8 cellular contexts compared by ENCODE assay signal in the genomic region with DNA sequence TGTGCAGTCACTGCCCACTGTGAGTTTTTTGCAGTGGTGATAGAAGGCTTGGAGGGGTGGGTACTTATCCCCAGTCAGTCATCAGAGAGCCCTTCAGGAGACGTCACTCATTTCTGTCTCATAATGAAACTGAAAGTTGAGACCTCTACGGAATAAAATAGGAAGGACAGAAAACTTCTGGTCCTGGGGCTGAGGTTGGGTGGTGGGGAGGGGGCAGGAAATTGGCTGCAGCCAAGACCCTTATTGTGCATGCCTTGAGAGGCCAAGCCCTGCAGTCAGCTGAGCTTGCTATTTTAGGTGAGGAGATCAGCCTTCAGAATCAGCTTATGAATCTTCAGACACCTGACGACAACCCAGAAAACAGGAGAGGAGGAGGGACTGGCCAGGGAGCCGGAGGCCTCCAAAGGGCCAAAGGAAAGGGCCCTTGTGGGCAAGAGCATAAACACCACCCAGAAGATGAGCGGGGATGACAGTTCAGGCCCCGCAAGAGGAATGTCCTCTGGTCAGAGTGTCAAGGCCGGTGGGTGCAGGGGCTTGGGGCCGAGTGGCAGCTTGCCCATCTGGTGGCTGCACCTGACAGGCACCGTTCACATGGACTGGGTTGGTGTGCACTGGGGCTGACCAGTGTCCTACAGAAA. TPM values are rescaled to one million over a fixed set of nuclear protein-coding genes. Genes with fewer than 3 reads are reported as not detected.
DNase-seq lines count a peak whose midpoint lies in the region; ATAC-seq, FAIRE-seq and TF ChIP-seq lines count a peak whose summit lies in the region.

No MANE protein-coding gene starts in this region.

- 2% methylated on average over 9 of the region's 9 CpGs for WGBS in K562 (ENCODE audit: insufficient coverage, low coverage, missing lambda C conversion rate)

- TF ChIP-seq EP300 in K562 (IDR thresholded peaks at IDR 0.05; ENCODE audit: low read length), result no peak

- ATAC-seq in HG03354 (IDR thresholded peaks at IDR 0.05; ENCODE audit: poor library complexity, severe bottlenecking, unreplicated experiment) (peak; percentile 87), K562 (no peak), upper lobe of right lung (peak; percentile 56)

- no TSS peak for BruUV-seq in K562 (replicated peaks; lab: Mats Ljungman, UMichigan)

- no peaks in the 10 kb centered on the region for H3K27me3 ChIP-seq in BLaER1
- peaks cover 43 to 68% of the 10 kb centered on the region in 2 experiments for H3K27me3 ChIP-seq in K562 (ENCODE audit: control insufficient read depth in 2 of 2, insufficient read depth in 2 of 2, low read length in 2 of 2)
- no peaks in the 10 kb centered on the region for H3K27me3 ChIP-seq in upper lobe of right lung

- in situ Hi-C loops in K562 (cut with MboI), result no loop called here

- peaks cover 37% of the 10 kb centered on the region for H3K4me1 ChIP-seq in BLaER1
- no peaks in the 10 kb centered on the region; a peak in 1 of 5 replicates for H3K4me1 ChIP-seq in K562 (replicated peaks in 1 of 2; ENCODE audit: control insufficient read depth in 2 of 2, insufficient read depth in 2 of 2, low read length in 2 of 2)
- H3K4me1 ChIP-seq in upper lobe of right lung, result peaks cover 6% of the 10 kb centered on the region

- H3K9ac ChIP-seq in BLaER1 (peak overlapping the region; percentile 62; the same call in 1 of the 2 replicates), K562 (ENCODE audit: insufficient read depth in 1 of 2, low read depth in 2 of 2, low read length in 2 of 2) (no peak overlapping the region)

- DNase-seq in GM19239 (ENCODE audit: insufficient read length, low spot score), result peak; percentile 76
- no peak for DNase-seq in K562 (ENCODE audit: extremely low read depth in 1 of 4, low spot score in 3 of 4)
- DNase-seq in upper lobe of right lung, result no peak
- DNase-seq in NCI-H1694 (lab: John Stamatoyannopoulos, UW), result no peak
- no peak for DNase-seq in retina
- no peak for DNase-seq in NCI-H524 treated with DMSO at 0.1 percent for 48 hours (lab: John Stamatoyannopoulos, UW)

- no peak for TF ChIP-seq RAD21 in K562 (CRISPR knock-in tag; conservative IDR thresholded peaks at IDR 0.05 in 1 of 2, IDR thresholded peaks at IDR 0.05 in 1 of 2)

- no peak overlapping the region for H2AFZ ChIP-seq in K562 (ENCODE audit: low read depth, low read length)

- H3K4me2 ChIP-seq in BLaER1 (peak overlapping the region; percentile 94), K562 (ENCODE audit: insufficient read depth, low read length) (no peak overlapping the region)

- H3K9me3 ChIP-seq in BLaER1 (no peaks in the 10 kb centered on the region), K562 (replicated peaks; ENCODE audit: control insufficient read depth, insufficient read depth, low read depth, low read length) (no peaks in the 10 kb centered on the region), upper lobe of right lung (no peaks in the 10 kb centered on the region)

- H3K36me3 ChIP-seq in BLaER1, result no peaks in the 10 kb centered on the region
- H3K36me3 ChIP-seq in K562 (ENCODE audit: control insufficient read depth, insufficient read depth, low read length), result no peaks in the 10 kb centered on the region
- H3K36me3 ChIP-seq in upper lobe of right lung, result no peaks in the 10 kb centered on the region

- no peak for TF ChIP-seq POLR2A in K562 (conservative IDR thresholded peaks at IDR 0.05)

- peak overlapping the region; percentile 53 for H3K4me3 ChIP-seq in BLaER1
- H3K4me3 ChIP-seq in K562, result no peak overlapping the region
- H3K4me3 ChIP-seq in upper lobe of right lung, result peak overlapping the region; percentile 15

- no peaks in the 10 kb centered on the region for H3K9me1 ChIP-seq in K562 (ENCODE audit: control insufficient read depth, insufficient read depth, low read length)

- FAIRE-seq in GM19239 (lab: Jason Lieb, UNC) (peak; percentile 97), K562 (lab: Jason Lieb, UNC) (no peak)

- POLR2A ChIA-PET in K562 (lab: Yijun Ruan, JAX), result interaction anchor here (0.6 kb wide), 1 partner anchor 102 kb away, joined by 3 read pairs; no protein-coding TSS in a partner anchor

- intact Hi-C loops in K562 (cut with micrococcal nuclease), result no loop called here
- intact Hi-C loops in upper lobe of right lung (cut with DNase I), result no loop called here

- H3K79me2 ChIP-seq in K562 (ENCODE audit: control insufficient read depth, insufficient read depth, low read length), result no peaks in the 10 kb centered on the region

- H3K27ac ChIP-seq in BLaER1 (peak overlapping the region; percentile 78), K562 (ENCODE audit: extremely low read depth, low read depth, low read length) (no peak overlapping the region), upper lobe of right lung (peak overlapping the region; percentile 78)

- CTCF ChIA-PET in K562 (lab: Yijun Ruan, JAX; ENCODE audit: low intra/inter-chr PET ratio), result no interaction called here

- no peaks in the 10 kb centered on the region for H4K20me1 ChIP-seq in BLaER1
- peaks cover 6% of the 10 kb centered on the region; the same call in 1 of the 2 replicates for H4K20me1 ChIP-seq in K562 (replicated peaks; ENCODE audit: control insufficient read depth, insufficient read depth, low read length)

- no peak for TF ChIP-seq CTCF in K562 (IDR thresholded peaks at IDR 0.05 in 2 of 3, conservative IDR thresholded peaks at IDR 0.05 in 1 of 3; ENCODE audit: insufficient read depth in 2 of 3, low read depth in 1 of 3, low read length in 3 of 3)
- TF ChIP-seq CTCF in upper lobe of right lung (IDR thresholded peaks at IDR 0.05), result no peak

TF ChIP-seq in K562, 482 proteins besides CTCF, POLR2A, EP300 and RAD21 (continues in another document):
- TF ChIP-seq BCL6 (CRISPR knock-in tag; IDR thresholded peaks at IDR 0.05), result no peak
- TF ChIP-seq, protein P1, sequence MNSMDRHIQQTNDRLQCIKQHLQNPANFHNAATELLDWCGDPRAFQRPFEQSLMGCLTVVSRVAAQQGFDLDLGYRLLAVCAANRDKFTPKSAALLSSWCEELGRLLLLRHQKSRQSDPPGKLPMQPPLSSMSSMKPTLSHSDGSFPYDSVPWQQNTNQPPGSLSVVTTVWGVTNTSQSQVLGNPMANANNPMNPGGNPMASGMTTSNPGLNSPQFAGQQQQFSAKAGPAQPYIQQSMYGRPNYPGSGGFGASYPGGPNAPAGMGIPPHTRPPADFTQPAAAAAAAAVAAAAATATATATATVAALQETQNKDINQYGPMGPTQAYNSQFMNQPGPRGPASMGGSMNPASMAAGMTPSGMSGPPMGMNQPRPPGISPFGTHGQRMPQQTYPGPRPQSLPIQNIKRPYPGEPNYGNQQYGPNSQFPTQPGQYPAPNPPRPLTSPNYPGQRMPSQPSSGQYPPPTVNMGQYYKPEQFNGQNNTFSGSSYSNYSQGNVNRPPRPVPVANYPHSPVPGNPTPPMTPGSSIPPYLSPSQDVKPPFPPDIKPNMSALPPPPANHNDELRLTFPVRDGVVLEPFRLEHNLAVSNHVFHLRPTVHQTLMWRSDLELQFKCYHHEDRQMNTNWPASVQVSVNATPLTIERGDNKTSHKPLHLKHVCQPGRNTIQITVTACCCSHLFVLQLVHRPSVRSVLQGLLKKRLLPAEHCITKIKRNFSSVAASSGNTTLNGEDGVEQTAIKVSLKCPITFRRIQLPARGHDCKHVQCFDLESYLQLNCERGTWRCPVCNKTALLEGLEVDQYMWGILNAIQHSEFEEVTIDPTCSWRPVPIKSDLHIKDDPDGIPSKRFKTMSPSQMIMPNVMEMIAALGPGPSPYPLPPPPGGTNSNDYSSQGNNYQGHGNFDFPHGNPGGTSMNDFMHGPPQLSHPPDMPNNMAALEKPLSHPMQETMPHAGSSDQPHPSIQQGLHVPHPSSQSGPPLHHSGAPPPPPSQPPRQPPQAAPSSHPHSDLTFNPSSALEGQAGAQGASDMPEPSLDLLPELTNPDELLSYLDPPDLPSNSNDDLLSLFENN (IDR thresholded peaks at IDR 0.05; ENCODE audit: low read depth in 2 of 2, low read length in 2 of 2), result no peak
- TF ChIP-seq FOXP1 (CRISPR knock-in tag; IDR thresholded peaks at IDR 0.05), result no peak
- TF ChIP-seq PKNOX1 (IDR thresholded peaks at IDR 0.05), result peak; percentile 57
- TF ChIP-seq, protein P2, sequence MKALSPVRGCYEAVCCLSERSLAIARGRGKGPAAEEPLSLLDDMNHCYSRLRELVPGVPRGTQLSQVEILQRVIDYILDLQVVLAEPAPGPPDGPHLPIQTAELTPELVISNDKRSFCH (CRISPR knock-in tag; IDR thresholded peaks at IDR 0.05), result no peak
- TF ChIP-seq, protein P2 (tag; IDR thresholded peaks at IDR 0.05), result no peak

RNA-seq across cellular contexts. Expression of gene ADA2, which starts 17.9 kb away (rescaled TPM):
- total RNA-seq in K562 (2011; cell fraction: chromatin; rRNA removed; ENCODE audit: low replicate concordance), result not detected in 2 replicates
- not detected in 2 replicates for total RNA-seq in K562 (2011; cell fraction: nucleolus; rRNA removed)
- total RNA-seq in K562 (2011; cell fraction: nucleoplasm; rRNA removed), result not detected in 2 replicates
- total RNA-seq in K562 (2014; rRNA removed) (not detected in 2 replicates), K562 (2014; rRNA removed; fragmentation: Illumina TruSeq; extraction: Trizol) (not detected in 2 replicates), K562 (2015; rRNA removed; fragmentation: Illumina TruSeq; extraction: Trizol) (not detected in 2 replicates), K562 (2021) (0.20 and 0.44 TPM in 2 replicates), upper lobe of right lung (82.2 TPM)
- polyA plus RNA-seq in K562 (2011; rRNA removed) (not detected in 2 replicates), K562 (2014; fragmentation: Illumina TruSeq; extraction: Trizol) (not detected in 2 replicates), K562 (2014; fragmentation: Nextera tagmentation; extraction: Ambion mirVana) (not detected), K562 (2014; rRNA removed) (not detected in 2 replicates)
- polyA plus RNA-seq in K562 (2011; cell fraction: cytosol; rRNA removed), result not detected in 2 replicates
- not detected in 2 replicates for polyA plus RNA-seq in K562 (2011; cell fraction: nucleus; rRNA removed)
- 0.10 TPM in 1 of 2 replicates, not detected in the other for polyA plus RNA-seq in K562 (2012)
- not detected in 2 replicates for polyA minus RNA-seq in K562 (2011; rRNA and poly(A)+ RNA removed)
- polyA minus RNA-seq in K562 (2011; cell fraction: cytosol; rRNA and poly(A)+ RNA removed), result not detected in 2 replicates
- not detected in 2 replicates for polyA minus RNA-seq in K562 (2011; cell fraction: nucleus; rRNA and poly(A)+ RNA removed)

Comparison
In these comparisons a context has a peak if more than half of its experiments do, and no peak if none do; other contexts are left out.
1. RNA of gene ADA2, which starts 17.9 kb away (total RNA-seq): 82.2 TPM in upper lobe of right lung (single experiment); 0.20 to 0.44 TPM in K562; every median in the first group is over 10 times any median in the second.